In genomic region chr17:5832886-5833285, GRCh38 we compare ENCODE assay signal across 11 cellular contexts.
DNase-seq lines count a peak whose midpoint lies in the region; ATAC-seq, FAIRE-seq and TF ChIP-seq lines count a peak whose summit lies in the region.
"Had no signal": no experiment of that assay in that cellular context is flagged by ENCODE, and none has a peak within 500 bp of the region (broad histone marks: within the 10 kb centered on the region; RNA-seq: fewer than 3 reads in every experiment).

No MANE protein-coding gene starts in this region.

- peaks cover 0 to 4% (median 0%) of the 10 kb centered on the region in 9 donors for H3K9me3 Mint-ChIP-seq in naive thymus-derived CD8-positive, alpha-beta T cell
- H3K9me3 Mint-ChIP-seq: activated naive CD4-positive, alpha-beta T cell treated with anti-CD3 and anti-CD28 coated beads for 36 hours; T-helper 1 cell treated with Interleukin-12 subunit alpha and Interleukin-12 subunit beta and Interleukin-4 antibody, amounts not matched to agents 30 μg/mL and 1 μg/mL, for 36 hours had no signal

- intact Hi-C loops in body of pancreas (cut with DNase I), result no loop called here

- peaks cover 5 to 27% (median 8%) of the 10 kb centered on the region in 5 donors for H3K27me3 Mint-ChIP-seq in naive thymus-derived CD8-positive, alpha-beta T cell

- H3K27ac ChIP-seq in body of pancreas, result no peak overlapping the region
- H3K27ac ChIP-seq: parathyroid adenoma had no signal

- H3K36me3 ChIP-seq in body of pancreas (replicated peaks in 1 of 2; ENCODE audit: insufficient read depth in 1 of 2, low read depth in 2 of 2), result no peaks in the 10 kb centered on the region

- H3K9me3 ChIP-seq in body of pancreas, result no peaks in the 10 kb centered on the region

- no peaks in the 10 kb centered on the region for H3K4me1 ChIP-seq in body of pancreas
- H3K4me1 ChIP-seq: parathyroid adenoma had no signal

- H3K27ac Mint-ChIP-seq in naive thymus-derived CD8-positive, alpha-beta T cell, result peak overlapping the region in 6 of 10 donors; percentile 1 to 73 (median 24)
- H3K27ac Mint-ChIP-seq: activated naive CD4-positive, alpha-beta T cell treated with anti-CD3 and anti-CD28 coated beads for 36 hours; T-helper 1 cell treated with Interleukin-12 subunit alpha and Interleukin-12 subunit beta and Interleukin-4 antibody, amounts not matched to agents 30 μg/mL and 1 μg/mL, for 36 hours had no signal

- TF ChIP-seq POLR2A in body of pancreas (IDR thresholded peaks at IDR 0.05), result no peak

- H3K36me3 Mint-ChIP-seq in naive thymus-derived CD8-positive, alpha-beta T cell, result no peaks in the 10 kb centered on the region

- no peak for FAIRE-seq in frontal cortex (lab: Jason Lieb, UNC)

- no peak overlapping the region for H3K4me3 Mint-ChIP-seq in naive thymus-derived CD8-positive, alpha-beta T cell
- H3K4me3 Mint-ChIP-seq: activated naive CD4-positive, alpha-beta T cell treated with anti-CD3 and anti-CD28 coated beads for 36 hours; T-helper 1 cell treated with Interleukin-12 subunit alpha and Interleukin-12 subunit beta and Interleukin-4 antibody, amounts not matched to agents 30 μg/mL and 1 μg/mL, for 36 hours had no signal

- DNase-seq in ELR (ENCODE audit: low read depth), result peak; percentile 89
- peak; percentile 7 for DNase-seq in NCI-H2081 treated with DMSO at 0.1 percent for 48 hours (lab: John Stamatoyannopoulos, UW)
- DNase-seq in choroid plexus epithelial cell (ENCODE audit: low read depth), result peak; percentile 76
- DNase-seq in naive thymus-derived CD8-positive, alpha-beta T cell, result peak in 1 of 10 donors; percentile 30
- DNase-seq in body of pancreas, result no peak
- no peak for DNase-seq in frontal cortex (ENCODE audit: low spot score in 2 of 2)
- DNase-seq: activated naive CD4-positive, alpha-beta T cell treated with anti-CD3 and anti-CD28 coated beads for 36 hours had no signal

- H3K4me3 ChIP-seq in choroid plexus epithelial cell (ENCODE audit: low read depth, low read length) (no peak overlapping the region), body of pancreas (no peak overlapping the region)

- ATAC-seq in naive thymus-derived CD8-positive, alpha-beta T cell, result peak; percentile 53 to 65
- ATAC-seq in body of pancreas (no peak), GM18870 (IDR thresholded peaks at IDR 0.05; ENCODE audit: unreplicated experiment) (no peak), GM21786 (IDR thresholded peaks at IDR 0.05; ENCODE audit: unreplicated experiment) (no peak)

- 4 to 28% methylated on average over 1 of the region's 1 CpG for WGBS in body of pancreas, 2 donors

- TF ChIP-seq CTCF in choroid plexus epithelial cell (conservative IDR thresholded peaks at IDR 0.05; ENCODE audit: low read depth, low read length) (no peak), body of pancreas (IDR thresholded peaks at IDR 0.05) (no peak)

- H3K4me1 Mint-ChIP-seq in naive thymus-derived CD8-positive, alpha-beta T cell, result peaks cover 3 to 8% (median 5%) of the 10 kb centered on the region in 4 donors

- POLR2A ChIA-PET in naive thymus-derived CD8-positive, alpha-beta T cell (lab: Charles Lee), result no interaction called here

- no peaks in the 10 kb centered on the region for H3K27me3 ChIP-seq in body of pancreas

Comparison
In these comparisons a context has a peak if more than half of its experiments do, and no peak if none do; other contexts are left out.
1. DNase-seq: peak in ELR (single experiment), NCI-H2081 treated with DMSO at 0.1 percent for 48 hours (single experiment) and choroid plexus epithelial cell (single experiment); none in body of pancreas (0 of 4) and frontal cortex (0 of 2).
2. ATAC-seq: peak in naive thymus-derived CD8-positive, alpha-beta T cell (2 of 2); none in body of pancreas (single experiment), GM18870 (single experiment) and GM21786 (single experiment).